Comparison of ENCODE assay signal across 21 cellular contexts in the genomic region with DNA sequence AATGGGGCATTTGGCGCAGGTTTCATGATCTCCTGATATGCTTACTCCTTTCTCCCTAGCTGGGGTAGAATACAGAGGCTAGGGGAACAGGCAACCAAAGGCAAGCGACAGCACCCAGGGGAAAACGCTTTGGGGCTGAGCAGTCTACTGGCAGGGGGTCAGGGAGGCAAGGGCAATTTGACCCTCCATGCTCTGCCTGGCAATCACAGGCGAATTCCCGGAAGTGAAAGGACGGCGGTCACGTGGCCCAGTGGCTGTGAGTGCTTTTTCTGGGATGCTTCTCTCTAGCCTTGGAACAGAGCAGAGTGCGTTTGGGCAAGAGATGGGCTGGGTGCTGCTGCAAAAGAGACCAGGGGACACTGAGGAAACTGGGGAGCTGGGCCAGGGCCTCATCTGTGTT. TPM values are rescaled to one million over a fixed set of nuclear protein-coding genes. Genes with fewer than 3 reads are reported as not detected.
DNase-seq lines count a peak whose midpoint lies in the region; ATAC-seq and TF ChIP-seq lines count a peak whose summit lies in the region.
"Had no signal": no experiment of that assay in that cellular context is flagged by ENCODE, and none has a peak within 500 bp of the region (broad histone marks: within the 10 kb centered on the region; RNA-seq: fewer than 3 reads in every experiment).

No MANE protein-coding gene starts in this region.

- H3K27me3 ChIP-seq in duodenal mucosa (ENCODE audit: control insufficient read depth in 1 of 2, insufficient read depth in 2 of 2, low read length in 2 of 2) (no peaks in the 10 kb centered on the region), mesenchymal stem cell (ENCODE audit: control insufficient read depth in 1 of 2, insufficient read depth in 1 of 2, low read length in 2 of 2) (no peaks in the 10 kb centered on the region), thyroid gland (no peaks in the 10 kb centered on the region), body of pancreas (no peaks in the 10 kb centered on the region)

- H3K36me3 ChIP-seq in duodenal mucosa (ENCODE audit: control insufficient read depth in 1 of 2, insufficient read depth in 2 of 2, low read length in 2 of 2): peaks cover 32 to 53% of the 10 kb centered on the region in 2 donors
- H3K36me3 ChIP-seq in mesenchymal stem cell (ENCODE audit: control insufficient read depth in 1 of 2, insufficient read depth in 2 of 2, low read depth in 1 of 2, low read length in 2 of 2): peaks cover 64 to 72% of the 10 kb centered on the region in 2 experiments
- H3K36me3 ChIP-seq in thyroid gland: peaks cover 51 to 75% of the 10 kb centered on the region in 2 donors
- H3K36me3 ChIP-seq in body of pancreas (replicated peaks in 1 of 2; ENCODE audit: insufficient read depth in 1 of 2, low read depth in 2 of 2): peaks cover 3 to 12% of the 10 kb centered on the region in 2 donors

- no peak overlapping the region for H3K14ac ChIP-seq in mesenchymal stem cell (ENCODE audit: low read length in 2 of 2)

- no peaks in the 10 kb centered on the region for H3K9me3 ChIP-seq in duodenal mucosa (ENCODE audit: control insufficient read depth in 1 of 2, low read length in 2 of 2)
- no peaks in the 10 kb centered on the region for H3K9me3 ChIP-seq in mesenchymal stem cell (ENCODE audit: control insufficient read depth, low read length)
- no peaks in the 10 kb centered on the region for H3K9me3 ChIP-seq in thyroid gland
- H3K9me3 ChIP-seq in body of pancreas: no peaks in the 10 kb centered on the region

- no peak overlapping the region for H3K4ac ChIP-seq in mesenchymal stem cell (ENCODE audit: low read depth in 1 of 2, low read length in 2 of 2)

- H4K91ac ChIP-seq in mesenchymal stem cell (ENCODE audit: low read length): no peak overlapping the region

- intact Hi-C loops in thyroid gland (cut with DNase I) (no loop called here), body of pancreas (cut with DNase I) (no loop called here)

- TF ChIP-seq CTCF in thyroid gland (IDR thresholded peaks at IDR 0.05) (no peak), body of pancreas (IDR thresholded peaks at IDR 0.05) (no peak)

- H3K27ac ChIP-seq in duodenal mucosa (ENCODE audit: low read depth, low read length) (peak overlapping the region; percentile 13), mesenchymal stem cell (ENCODE audit: low read length, poor library complexity, severe bottlenecking) (no peak overlapping the region), thyroid gland (peak overlapping the region; percentile 37 to 99 (median 94)), body of pancreas (no peak overlapping the region)
- H3K27ac ChIP-seq: WERI-Rb-1 had no signal

- no peak overlapping the region for H2AFZ ChIP-seq in mesenchymal stem cell (ENCODE audit: low read depth, low read length)

- no peak overlapping the region for H3K18ac ChIP-seq in mesenchymal stem cell (ENCODE audit: low read depth in 1 of 2, low read length in 2 of 2)

- no peak overlapping the region for H3K4me3 ChIP-seq in duodenal mucosa (ENCODE audit: low read depth in 1 of 2, low read length in 2 of 2)
- H3K4me3 ChIP-seq in mesenchymal stem cell (ENCODE audit: insufficient read depth in 1 of 2, low read depth in 1 of 2, low read length in 2 of 2): peak overlapping the region in 1 of 2 experiments; percentile 37
- peak overlapping the region in 1 of 3 donors; percentile 55 for H3K4me3 ChIP-seq in thyroid gland (replicated peaks in 1 of 3)
- no peak overlapping the region for H3K4me3 ChIP-seq in body of pancreas

- no peak overlapping the region for H2AK5ac ChIP-seq in mesenchymal stem cell (ENCODE audit: low read length, severe bottlenecking)

- no peak overlapping the region for H2BK5ac ChIP-seq in mesenchymal stem cell (ENCODE audit: low read depth, low read length, poor library complexity, severe bottlenecking)

- no peak overlapping the region for H2BK12ac ChIP-seq in mesenchymal stem cell (ENCODE audit: low read length in 2 of 2)

- no peak overlapping the region for H3K4me3 Mint-ChIP-seq in activated T-cell treated with anti-CD3 and anti-CD28 coated beads, Interleukin-2, amount 50 U/mL, for 72 hours
- H3K4me3 Mint-ChIP-seq: endodermal cell, H9, T-cell had no signal

- no peak for DNase-seq in activated T-cell treated with anti-CD3 and anti-CD28 coated beads, Interleukin-2, amount 50 U/mL, for 72 hours
- DNase-seq in activated T-cell treated with anti-CD3 and anti-CD28 coated beads, Interleukin-2, amount 50 U/mL, for 1 hour: no peak
- DNase-seq in mesenchymal stem cell (no peak), thyroid gland (no peak), NCI-H2171 treated with DMSO at 0.1 percent for 48 hours (lab: John Stamatoyannopoulos, UW) (no peak), left lobe of liver (ENCODE audit: low spot score) (no peak), body of pancreas (no peak)
- DNase-seq: amygdala; endodermal cell; H9; hippocampal formation; IMR-90; islet precursor cell; NCI-H2029; NCI-H524; SHP77 treated with DMSO at 0.1 percent for 48 hours; stimulated activated CD4-positive, alpha-beta T cell treated with anti-CD3 and anti-CD28 coated beads, Interleukin-2, amount 100 ng/mL, for 24 hours; substantia nigra; T-cell; WERI-Rb-1 had no signal

- H3K27ac Mint-ChIP-seq in activated T-cell treated with anti-CD3 and anti-CD28 coated beads, Interleukin-2, amount 50 U/mL, for 72 hours: peak overlapping the region; percentile 26
- H3K27ac Mint-ChIP-seq: endodermal cell, H9, T-cell had no signal

- H3K36me3 Mint-ChIP-seq in activated T-cell treated with anti-CD3 and anti-CD28 coated beads, Interleukin-2, amount 50 U/mL, for 72 hours (ENCODE audit: insufficient read depth in 2 of 2): peaks cover 8 to 9% of the 10 kb centered on the region in 2 donors

- no peak for ATAC-seq in activated T-cell treated with anti-CD3 and anti-CD28 coated beads, Interleukin-2, amount 50 U/mL, for 72 hours (replicated peaks in 1 of 2)
- ATAC-seq in left lobe of liver: no peak
- ATAC-seq in body of pancreas: no peak
- ATAC-seq: T-cell had no signal

- peaks cover 25 to 32% of the 10 kb centered on the region in 2 donors for H3K4me1 ChIP-seq in duodenal mucosa (ENCODE audit: control insufficient read depth in 1 of 2, insufficient read depth in 2 of 2, low read length in 2 of 2)
- peaks cover 15% of the 10 kb centered on the region for H3K4me1 ChIP-seq in mesenchymal stem cell (ENCODE audit: control insufficient read depth, insufficient read depth, low read depth, low read length)
- peaks cover 69 to 86% of the 10 kb centered on the region in 2 donors for H3K4me1 ChIP-seq in thyroid gland
- peaks cover 26% of the 10 kb centered on the region for H3K4me1 ChIP-seq in body of pancreas

- no peak overlapping the region for H4K8ac ChIP-seq in mesenchymal stem cell (ENCODE audit: low read length)

- H3K9ac ChIP-seq in duodenal mucosa (ENCODE audit: low read depth in 1 of 2, low read length in 2 of 2) (no peak overlapping the region), mesenchymal stem cell (ENCODE audit: low read length) (peak overlapping the region; percentile 40)

- H3K79me1 ChIP-seq in mesenchymal stem cell (replicated peaks; ENCODE audit: low read length, poor library complexity, severe bottlenecking): peaks cover 17% of the 10 kb centered on the region

- no peak for TF ChIP-seq POLR2A in thyroid gland (IDR thresholded peaks at IDR 0.05)
- TF ChIP-seq POLR2A in body of pancreas (IDR thresholded peaks at IDR 0.05): no peak

- peaks cover under 1% of the 10 kb centered on the region for H3K27me3 Mint-ChIP-seq in activated T-cell treated with anti-CD3 and anti-CD28 coated beads, Interleukin-2, amount 50 U/mL, for 72 hours (ENCODE audit: low read depth)

- 97% methylated on average over 9 of the region's 9 CpGs for WGBS in mesenchymal stem cell
- 77 to 82% methylated on average over 9 of the region's 9 CpGs for WGBS in thyroid gland, 2 donors
- WGBS in body of pancreas, 2 donors: 75 to 90% methylated on average over 9 of the region's 9 CpGs

- H3K4me1 Mint-ChIP-seq in activated T-cell treated with anti-CD3 and anti-CD28 coated beads, Interleukin-2, amount 50 U/mL, for 72 hours (ENCODE audit: low read depth): peaks cover 14% of the 10 kb centered on the region

- H2BK15ac ChIP-seq in mesenchymal stem cell (ENCODE audit: low read depth, poor library complexity, severe bottlenecking): no peak overlapping the region

- no peak overlapping the region for H3K23ac ChIP-seq in mesenchymal stem cell (ENCODE audit: low read length in 2 of 2)

- H3K4me2 ChIP-seq in mesenchymal stem cell (ENCODE audit: low read length, poor library complexity, severe bottlenecking): no peak overlapping the region

- H3K9me3 Mint-ChIP-seq in activated T-cell treated with anti-CD3 and anti-CD28 coated beads, Interleukin-2, amount 50 U/mL, for 72 hours: no peaks in the 10 kb centered on the region
- H3K9me3 Mint-ChIP-seq: endodermal cell, H9, T-cell had no signal

- no peak overlapping the region for H2BK120ac ChIP-seq in mesenchymal stem cell (ENCODE audit: low read depth, low read length)

RNA-seq across cellular contexts. Expression of a gene that starts 5.7 kb away (rescaled TPM):
- total RNA-seq in activated T-cell treated with anti-CD3 and anti-CD28 coated beads, Interleukin-2, amount 50 U/mL, for 72 hours: not detected
- 39.2 TPM for polyA plus RNA-seq in mesenchymal stem cell (2013, experiment 1 of 2)
- polyA plus RNA-seq in mesenchymal stem cell (2013, experiment 2 of 2): 40.8 TPM
- total RNA-seq in thyroid gland (over 10,000 TPM in 1 of 4 donors, 1,000 to 10,000 TPM in 3; 2,730 to 12,549 (median 7,201) TPM), left lobe of liver (199 TPM), body of pancreas (1,000 to 10,000 TPM in 1 of 2 donors, 100 to 1,000 TPM in 1; 686 to 1,482 TPM)

RNA-seq across cellular contexts. Expression of a gene that starts 54.7 kb away (rescaled TPM):
- total RNA-seq in activated T-cell treated with anti-CD3 and anti-CD28 coated beads, Interleukin-2, amount 50 U/mL, for 72 hours: 100 to 1,000 TPM; 358 to 420 TPM
- polyA plus RNA-seq in mesenchymal stem cell (2013, experiment 1 of 2): 50.6 TPM
- 50.3 TPM for polyA plus RNA-seq in mesenchymal stem cell (2013, experiment 2 of 2)
- total RNA-seq in thyroid gland (100 to 1,000 TPM in 1 of 4 donors, 10 to 100 TPM in 3; 74.4 to 115 (median 94.7) TPM), left lobe of liver (74.5 TPM), body of pancreas (100 to 1,000 TPM in 1 of 2 donors, 10 to 100 TPM in 1; 89.3 to 111 TPM)

Comparison
In these comparisons a context has a peak if more than half of its experiments do, and no peak if none do; other contexts are left out.
1. H3K27ac ChIP-seq: peak in duodenal mucosa (single experiment) and thyroid gland (3 of 3); none in mesenchymal stem cell (single experiment) and body of pancreas (0 of 4).
2. RNA of a gene that starts 5.7 kb away (total RNA-seq): 2,730 to 12,549 TPM in thyroid gland, 686 to 1,482 TPM in body of pancreas and 199 TPM in left lobe of liver (single experiment); not detected in activated T-cell treated with anti-CD3 and anti-CD28 coated beads, Interleukin-2, amount 50 U/mL, for 72 hours; every median in the first group is over 100 times any median in the second.